8 cellular contexts compared by ENCODE assay signal in genomic region chr2:165795011-165795410, GRCh38. TPM values are rescaled to one million over a fixed set of nuclear protein-coding genes. Genes with fewer than 3 reads are reported as not detected.
DNase-seq lines count a peak whose midpoint lies in the region; ATAC-seq and TF ChIP-seq lines count a peak whose summit lies in the region.

No MANE protein-coding gene starts in this region.

- H3K4me3 ChIP-seq in lower leg skin (ENCODE audit: low read depth, poor library complexity, severe bottlenecking) = no peak overlapping the region

- no peaks in the 10 kb centered on the region for H3K9me3 Mint-ChIP-seq in brain
- no peaks in the 10 kb centered on the region for H3K9me3 Mint-ChIP-seq in neural crest cell

- no peak for TF ChIP-seq CTCF in brain (conservative IDR thresholded peaks at IDR 0.05)
- no peak for TF ChIP-seq CTCF in neural crest cell (conservative IDR thresholded peaks at IDR 0.05)
- TF ChIP-seq CTCF in lower leg skin (IDR thresholded peaks at IDR 0.05) = no peak

- ATAC-seq in GM18870 (IDR thresholded peaks at IDR 0.05; ENCODE audit: unreplicated experiment) = peak; percentile 26
- ATAC-seq in HG03135 (IDR thresholded peaks at IDR 0.05; ENCODE audit: unreplicated experiment) = peak; percentile 25

- DNase-seq in neural crest cell (ENCODE audit: low read depth, low spot score) (no peak), ACHN (no peak), lower leg skin (ENCODE audit: low spot score in 2 of 2) (no peak), foreskin melanocyte (no peak), NCI-H510A (lab: John Stamatoyannopoulos, UW) (no peak)

- H3K27ac Mint-ChIP-seq in brain (peak overlapping the region in 1 of 5 experiments; percentile 46), neural crest cell (ENCODE audit: unreplicated experiment) (no peak overlapping the region)

- no peaks in the 10 kb centered on the region for H3K36me3 Mint-ChIP-seq in brain
- H3K36me3 Mint-ChIP-seq in neural crest cell (ENCODE audit: low read depth) = no peaks in the 10 kb centered on the region

- H3K27me3 Mint-ChIP-seq in brain (peaks cover 56% of the 10 kb centered on the region), neural crest cell (ENCODE audit: low read depth) (peaks cover 56% of the 10 kb centered on the region)

- intact Hi-C loops in lower leg skin (cut with DNase I; ENCODE audit: low total_unique reads) = no loop called here

- TF ChIP-seq POLR2A in lower leg skin (IDR thresholded peaks at IDR 0.05) = no peak

- in situ Hi-C loops in ACHN (cut with HindIII; ENCODE audit: low pct_ligation_motif_present, low pct_unique_long_range_greater_than_20kb, low sequenced_read_pairs) = no loop called here

- H3K4me3 Mint-ChIP-seq in brain = peak overlapping the region; percentile 66 to 87 (median 80)
- H3K4me3 Mint-ChIP-seq in neural crest cell = peak overlapping the region; percentile 68

- 31 to 47% methylated on average over 2 of the region's 2 CpGs for WGBS in lower leg skin, 2 donors

- H3K4me1 Mint-ChIP-seq in brain = peaks cover 17% of the 10 kb centered on the region
- H3K4me1 Mint-ChIP-seq in neural crest cell = peaks cover 8% of the 10 kb centered on the region

RNA-seq across cellular contexts. Expression of gene GALNT3, which starts 1.0 kb away (rescaled TPM):
- 5.3 TPM for polyA plus RNA-seq in brain (ENCODE audit: insufficient read depth, low read depth, low replicate concordance)
- total RNA-seq in neural crest cell (3.1 and 3.4 TPM in 2 replicates), lower leg skin (10 to 100 TPM; 14.2 to 30.9 (median 18.2) TPM)
